In the genomic region with DNA sequence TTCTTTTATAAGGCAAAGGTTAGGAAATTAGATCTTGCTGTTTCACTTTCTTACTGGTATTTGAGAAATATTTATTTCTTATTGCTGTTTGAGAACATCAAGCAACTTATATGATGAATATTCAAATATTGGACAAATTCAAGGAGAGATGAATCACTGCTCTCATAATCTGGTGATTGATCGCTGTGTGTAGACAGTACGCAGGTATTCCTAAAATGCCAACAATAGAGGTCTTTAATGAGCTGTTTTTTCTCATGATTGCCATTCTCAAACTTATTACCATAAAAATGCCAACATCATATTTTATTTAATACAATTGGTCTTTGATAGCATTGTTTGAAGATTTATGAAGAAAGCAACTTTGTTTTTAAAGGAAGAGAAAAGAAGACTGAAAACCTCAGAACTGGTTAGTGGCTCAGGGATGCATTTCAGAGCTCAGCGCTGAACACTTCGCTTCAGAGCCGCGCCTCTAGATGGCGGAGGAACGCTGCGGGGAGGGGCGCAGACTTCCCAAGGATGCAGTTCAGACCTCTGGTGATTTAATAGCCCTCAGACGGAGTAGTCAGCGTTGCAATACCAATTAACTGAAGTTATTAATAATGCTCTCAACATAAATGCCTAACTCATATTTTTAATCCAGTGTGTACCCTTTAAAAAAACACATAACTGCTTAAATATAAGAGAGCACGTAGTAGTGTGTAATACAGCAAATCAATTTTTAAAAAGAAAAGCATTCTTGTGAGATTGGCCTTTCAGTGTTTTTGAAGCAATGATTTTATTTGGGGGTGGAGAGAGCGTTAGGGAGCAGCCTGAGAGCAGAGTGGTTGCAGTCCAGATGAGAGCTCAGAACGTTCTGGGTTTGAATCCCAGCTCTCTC, we compare ENCODE assay signal across 10 cellular contexts. TPM values are rescaled to one million over a fixed set of nuclear protein-coding genes. Genes with fewer than 3 reads are reported as not detected.
DNase-seq lines count a peak whose midpoint lies in the region; ATAC-seq and TF ChIP-seq lines count a peak whose summit lies in the region.
"Had no signal": no experiment of that assay in that cellular context is flagged by ENCODE, and none has a peak within 500 bp of the region (broad histone marks: within the 10 kb centered on the region; RNA-seq: fewer than 3 reads in every experiment).

No MANE protein-coding gene starts in this region.

- H3K27me3 ChIP-seq in gastroesophageal sphincter (peaks cover 5% of the 10 kb centered on the region), ovary (no peaks in the 10 kb centered on the region)

- TF ChIP-seq EP300 in gastroesophageal sphincter (IDR thresholded peaks at IDR 0.05): no peak
- no peak for TF ChIP-seq EP300 in ovary (IDR thresholded peaks at IDR 0.05)

- ATAC-seq in HG03095 (IDR thresholded peaks at IDR 0.05; ENCODE audit: unreplicated experiment): peak; percentile 66
- peak; percentile 65 for ATAC-seq in gastroesophageal sphincter
- ATAC-seq in HG03097 (IDR thresholded peaks at IDR 0.05; ENCODE audit: low FRiP score, unreplicated experiment): no peak

- 25 to 34% methylated on average over 12 to 15 of the region's 15 CpGs for WGBS in gastroesophageal sphincter (ENCODE audit: low coverage in 1 of 2), 2 donors
- WGBS in ovary, 3 donors: 15 to 19% (median 17%) methylated on average over 15 of the region's 15 CpGs

- DNase-seq in DMS153 treated with DMSO at 0.1 percent for 48 hours (lab: John Stamatoyannopoulos, UW; ENCODE audit: unreplicated experiment) (peak; percentile 5), DMS153 (lab: John Stamatoyannopoulos, UW) (no peak), RWPE1 (ENCODE audit: low spot score) (peak; percentile 26), ovary (peak in 4 of 5 donors; percentile 9 to 39 (median 30)), NCI-H1048 (lab: John Stamatoyannopoulos, UW) (no peak)

- intact Hi-C loops in ovary (cut with DNase I): no loop called here

- POLR2A ChIA-PET in RWPE1 (lab: Yijun Ruan, JAX; ENCODE audit: low non-redundant PET): no interaction called here

- TF ChIP-seq POLR2A in gastroesophageal sphincter (IDR thresholded peaks at IDR 0.05) (no peak), ovary (IDR thresholded peaks at IDR 0.05) (no peak)

- H3K9me3 ChIP-seq in gastroesophageal sphincter: no peaks in the 10 kb centered on the region
- H3K9me3 ChIP-seq in ovary: no peaks in the 10 kb centered on the region

- CTCF ChIA-PET in RWPE1 (lab: Yijun Ruan, JAX): interaction anchor here (0.5 to 1.4 kb wide), 9 partner anchors 9 to 175 kb away, joined by 3 to 5 read pairs (median 4); no protein-coding TSS in a partner anchor

- TF ChIP-seq CTCF in RWPE1 (conservative IDR thresholded peaks at IDR 0.05; ENCODE audit: low read depth) (peak; percentile 40), gastroesophageal sphincter (IDR thresholded peaks at IDR 0.05) (peak in 3 of 4 experiments; percentile 14 to 52 (median 25)), ovary (IDR thresholded peaks at IDR 0.05) (no peak)

- H3K4me3 ChIP-seq in gastroesophageal sphincter (no peak overlapping the region), ovary (no peak overlapping the region)
- H3K4me3 ChIP-seq: skin epidermis had no signal

- no peak overlapping the region for H3K27ac ChIP-seq in RWPE1
- no peak overlapping the region for H3K27ac ChIP-seq in gastroesophageal sphincter
- H3K27ac ChIP-seq in ovary: no peak overlapping the region
- H3K27ac ChIP-seq: skin epidermis had no signal

- H3K4me1 ChIP-seq in gastroesophageal sphincter (no peaks in the 10 kb centered on the region), ovary (ENCODE audit: insufficient read depth) (no peaks in the 10 kb centered on the region)

- no peaks in the 10 kb centered on the region for H3K36me3 ChIP-seq in gastroesophageal sphincter
- H3K36me3 ChIP-seq in ovary: no peaks in the 10 kb centered on the region

RNA-seq across cellular contexts. Expression of a gene that starts 38.5 kb away (rescaled TPM):
- total RNA-seq in gastroesophageal sphincter (10 to 100 TPM; 21.5 to 68.2 (median 38.5) TPM), ovary (10 to 100 TPM in 2 of 7 donors, 1 to 10 TPM in 5; 1.4 to 76.0 (median 8.1) TPM)
- polyA plus RNA-seq in ovary: 10 to 100 TPM in 1 of 2 donors, 1 to 10 TPM in 1; 3.1 to 36.9 TPM
- total RNA-seq: B cell had no signal

Comparison
In these comparisons a context has a peak if more than half of its experiments do, and no peak if none do; other contexts are left out.
1. DNase-seq: peak in DMS153 treated with DMSO at 0.1 percent for 48 hours (single experiment), RWPE1 (single experiment) and ovary (4 of 5); none in DMS153 (single experiment) and NCI-H1048 (single experiment).
2. CTCF ChIP-seq: peak in RWPE1 (single experiment) and gastroesophageal sphincter (3 of 4); none in ovary (0 of 3).